In genomic region chr15:67188551-67189218, GRCh38 we compare ENCODE assay signal across 9 cellular contexts.
A peak's percentile ranks its signal among the peaks of the same experiment; 100 is the strongest.
DNase-seq lines count a peak whose midpoint lies in the region; ATAC-seq and TF ChIP-seq lines count a peak whose summit lies in the region.
"Had no signal": no experiment of that assay in that cellular context is flagged by ENCODE, and none has a peak within 500 bp of the region (broad histone marks: within the 10 kb centered on the region; RNA-seq: fewer than 3 reads in every experiment).

No MANE protein-coding gene starts in this region.

- no peak for TF ChIP-seq POLR2A in breast epithelium (IDR thresholded peaks at IDR 0.05)
- no peak for TF ChIP-seq POLR2A in vagina (IDR thresholded peaks at IDR 0.05)

- peaks cover 63% of the 10 kb centered on the region for H3K36me3 Mint-ChIP-seq in MCF 10A (ENCODE audit: insufficient read depth, unreplicated experiment)
- peaks cover 66% of the 10 kb centered on the region for H3K36me3 Mint-ChIP-seq in effector memory CD8-positive, alpha-beta T cell (ENCODE audit: insufficient read depth)

- no peaks in the 10 kb centered on the region for H3K27me3 Mint-ChIP-seq in MCF 10A (ENCODE audit: insufficient read depth, unreplicated experiment)
- H3K27me3 Mint-ChIP-seq in effector memory CD8-positive, alpha-beta T cell: no peaks in the 10 kb centered on the region

- CTCF ChIA-PET in MCF 10A (lab: Yijun Ruan, JAX): interaction anchor here (1.7 kb wide), 1 partner anchor 51 kb away, joined by 4 read pairs; no protein-coding TSS in a partner anchor

- H3K4me3 ChIP-seq in breast epithelium (no peak overlapping the region), vagina (no peak overlapping the region)

- no peak for ATAC-seq in effector memory CD8-positive, alpha-beta T cell (replicated peaks)
- no peak for ATAC-seq in GM18873 (IDR thresholded peaks at IDR 0.05; ENCODE audit: low FRiP score, unreplicated experiment)
- ATAC-seq in HG02870 (IDR thresholded peaks at IDR 0.05; ENCODE audit: unreplicated experiment): no peak

- no peaks in the 10 kb centered on the region for H3K4me1 Mint-ChIP-seq in MCF 10A (ENCODE audit: insufficient read depth, unreplicated experiment)
- peaks cover 17 to 27% of the 10 kb centered on the region in 2 donors for H3K4me1 Mint-ChIP-seq in effector memory CD8-positive, alpha-beta T cell (ENCODE audit: low read depth in 2 of 2)

- no peak overlapping the region for H3K4me3 Mint-ChIP-seq in MCF 10A (ENCODE audit: unreplicated experiment)
- no peak overlapping the region for H3K4me3 Mint-ChIP-seq in effector memory CD8-positive, alpha-beta T cell
- H3K4me3 Mint-ChIP-seq: CD14-positive monocyte had no signal

- TF ChIP-seq CTCF in breast epithelium (IDR thresholded peaks at IDR 0.05) (no peak), MCF 10A (IDR thresholded peaks at IDR 0.05; ENCODE audit: unreplicated experiment) (no peak), vagina (IDR thresholded peaks at IDR 0.05) (no peak)

- H3K4me1 ChIP-seq in breast epithelium (peaks cover 5 to 9% of the 10 kb centered on the region in 2 donors), vagina (peaks cover 77% of the 10 kb centered on the region)

- H3K36me3 ChIP-seq in breast epithelium (no peaks in the 10 kb centered on the region), vagina (peaks cover 0 to 38% of the 10 kb centered on the region in 2 donors)

- no peaks in the 10 kb centered on the region for H3K9me3 Mint-ChIP-seq in MCF 10A (ENCODE audit: unreplicated experiment)
- H3K9me3 Mint-ChIP-seq in effector memory CD8-positive, alpha-beta T cell: no peaks in the 10 kb centered on the region
- H3K9me3 Mint-ChIP-seq: CD14-positive monocyte had no signal

- DNase-seq in breast epithelium (ENCODE audit: low spot score in 2 of 2) (no peak), MCF 10A (ENCODE audit: unreplicated experiment) (no peak), myocyte (ENCODE audit: low read depth) (peak; percentile 53), vagina (ENCODE audit: extremely low spot score in 2 of 2) (peak in 1 of 2 donors; percentile 88), Kasumi-1 (lab: John Stamatoyannopoulos, UW) (no peak)
- no peak for DNase-seq in effector memory CD8-positive, alpha-beta T cell

- H3K9me3 ChIP-seq in breast epithelium (no peaks in the 10 kb centered on the region), vagina (no peaks in the 10 kb centered on the region)

- H3K27ac ChIP-seq in breast epithelium (peak overlapping the region; percentile 74 to 95), vagina (peak overlapping the region; percentile 82)

- no TSS peak for BruUV-seq in MCF 10A (replicated peaks; lab: Mats Ljungman, UMichigan)

- POLR2A ChIA-PET in MCF 10A (lab: Yijun Ruan, JAX): interaction anchor here (0.8 kb wide), 1 partner anchor 63 kb away, joined by 3 read pairs; no protein-coding TSS in a partner anchor

- H3K27me3 ChIP-seq in breast epithelium (no peaks in the 10 kb centered on the region), vagina (no peaks in the 10 kb centered on the region)

- H3K27ac Mint-ChIP-seq in MCF 10A (ENCODE audit: low read depth, unreplicated experiment): no peak overlapping the region
- H3K27ac Mint-ChIP-seq in effector memory CD8-positive, alpha-beta T cell: peak overlapping the region; percentile 0 to 37

- intact Hi-C loops in breast epithelium (cut with DNase I; ENCODE audit: low total_unique reads) (no loop called here), MCF 10A (cut with micrococcal nuclease) (no loop called here), vagina (cut with DNase I) (loop anchor here (10.0 kb wide), 1 partner anchor 64 kb away; no protein-coding TSS in a partner anchor)
